12 cellular contexts compared by ENCODE assay signal in genomic region chr22:20965104-20965887, GRCh38. TPM values are rescaled to one million over a fixed set of nuclear protein-coding genes. Genes with fewer than 3 reads are reported as not detected.
DNase-seq lines count a peak whose midpoint lies in the region; ATAC-seq and TF ChIP-seq lines count a peak whose summit lies in the region.
"Had no signal": no experiment of that assay in that cellular context is flagged by ENCODE, and none has a peak within 500 bp of the region (broad histone marks: within the 10 kb centered on the region; RNA-seq: fewer than 3 reads in every experiment).

No MANE protein-coding gene starts in this region.

- in situ Hi-C loops in GM13977 (cut with MboI; ENCODE audit: low pct_unique_long_range_greater_than_20kb, low sequenced_read_pairs, unreplicated experiment): no loop called here

- H3K4me2 ChIP-seq in skeletal muscle satellite cell (ENCODE audit: low read length): peak overlapping the region; percentile 65

- H3K4me1 ChIP-seq in adipocyte (ENCODE audit: control insufficient read depth, insufficient read depth, low read length) (no peaks in the 10 kb centered on the region), skeletal muscle satellite cell (ENCODE audit: control insufficient read depth, insufficient read depth, low read length) (no peaks in the 10 kb centered on the region)
- H3K4me1 ChIP-seq: uterus had no signal

- TF ChIP-seq CTCF in GM13977 (IDR thresholded peaks at IDR 0.05; ENCODE audit: extremely low read depth, insufficient read depth, missing control alignments): no peak

- DNase-seq in GM13977 (ENCODE audit: low spot score) (peak; percentile 41), adipocyte (ENCODE audit: low read depth) (peak; percentile 32)
- no peak for DNase-seq in activated naive CD4-positive, alpha-beta T cell (lab: John Stamatoyannopoulos, UW)
- DNase-seq: activated CD4-positive, CD25-positive, alpha-beta regulatory T cell treated with anti-CD3 and anti-CD28 coated beads, Interleukin-2, amount 50 U/mL, for 72 hours; NCI-H1694 treated with DMSO at 0.1 percent for 48 hours; uterus had no signal

- ATAC-seq in HG02973 (IDR thresholded peaks at IDR 0.05; ENCODE audit: unreplicated experiment): no peak
- ATAC-seq in HG02981 (IDR thresholded peaks at IDR 0.05; ENCODE audit: unreplicated experiment): no peak
- ATAC-seq in HG03457 (IDR thresholded peaks at IDR 0.05; ENCODE audit: unreplicated experiment): no peak

- H3K9me3 ChIP-seq in adipocyte (ENCODE audit: control insufficient read depth, low read length): no peaks in the 10 kb centered on the region
- H3K9me3 ChIP-seq in iPS-18c (ENCODE audit: control insufficient read depth, insufficient read depth, low read length): no peaks in the 10 kb centered on the region
- H3K9me3 ChIP-seq in skeletal muscle satellite cell (replicated peaks; ENCODE audit: low read length): no peaks in the 10 kb centered on the region
- H3K9me3 ChIP-seq: uterus had no signal

- H3K27me3 ChIP-seq in adipocyte (replicated peaks; ENCODE audit: control insufficient read depth, insufficient read depth, low read length) (peaks cover 23% of the 10 kb centered on the region), skeletal muscle satellite cell (ENCODE audit: control insufficient read depth, insufficient read depth, low read length) (peaks cover 23% of the 10 kb centered on the region)

- H3K36me3 ChIP-seq in adipocyte (ENCODE audit: control insufficient read depth, insufficient read depth, low read length, severe bottlenecking) (no peaks in the 10 kb centered on the region), skeletal muscle satellite cell (ENCODE audit: insufficient read depth, low read length) (no peaks in the 10 kb centered on the region)
- H3K36me3 ChIP-seq: uterus had no signal

- H3K4me3 ChIP-seq in adipocyte (ENCODE audit: low read length) (no peak overlapping the region), iPS-18c (ENCODE audit: insufficient read depth, low read depth, low read length) (peak overlapping the region; percentile 40), skeletal muscle satellite cell (ENCODE audit: low read length) (peak overlapping the region; percentile 42)

- no peak overlapping the region for H3K9ac ChIP-seq in adipocyte (ENCODE audit: low read length)
- H3K9ac ChIP-seq in skeletal muscle satellite cell (ENCODE audit: low read depth, low read length): no peak overlapping the region

RNA-seq across cellular contexts. Expression of gene AIFM3, which starts 1.8 kb away (rescaled TPM):
- 0.22 and 0.76 TPM in 2 replicates for total RNA-seq in skeletal muscle satellite cell (2012; rRNA removed)

RNA-seq across cellular contexts. Expression of gene LZTR1, which starts 16.8 kb away (rescaled TPM):
- total RNA-seq in skeletal muscle satellite cell (2012; rRNA removed): 37.3 and 45.4 TPM in 2 replicates

RNA-seq across cellular contexts. Expression of gene THAP7, which starts 36.6 kb away (rescaled TPM):
- total RNA-seq in skeletal muscle satellite cell (2012; rRNA removed): 14.2 and 19.9 TPM in 2 replicates

RNA-seq across cellular contexts. Expression of gene CRKL, which starts 48.1 kb away (rescaled TPM):
- total RNA-seq in skeletal muscle satellite cell (2012; rRNA removed): 36.2 and 45.0 TPM in 2 replicates

RNA-seq across cellular contexts. Expression of gene P2RX6, which starts 49.7 kb away (rescaled TPM):
- 0.25 and 1.3 TPM in 2 replicates for total RNA-seq in skeletal muscle satellite cell (2012; rRNA removed)
- total RNA-seq: dermis microvascular lymphatic vessel endothelial cell had no signal

Comparison
In these comparisons a context has a peak if more than half of its experiments do, and no peak if none do; other contexts are left out.
1. DNase-seq: peak in GM13977 (single experiment) and adipocyte (single experiment); none in activated naive CD4-positive, alpha-beta T cell (0 of 4).